In genomic region chr1:245095903-245096302, GRCh38 we compare ENCODE assay signal across 1 cellular context.
TF ChIP-seq lines count a peak whose summit lies in the region.

No MANE protein-coding gene starts in this region.

TF ChIP-seq in SK-N-SH treated with all-trans-retinoic acid at 6 μM for 48 hours, 23 proteins besides CTCF, POLR2A, EP300 and RAD21 (continued from another document):
- TF ChIP-seq ZNF70 (CRISPR knock-in tag; IDR thresholded peaks at IDR 0.05) (no peak), PPARA (CRISPR knock-in tag; IDR thresholded peaks at IDR 0.05; ENCODE audit: borderline replicate concordance) (no peak), ZFP3 (CRISPR knock-in tag; IDR thresholded peaks at IDR 0.05) (no peak), SNAI2 (CRISPR knock-in tag; IDR thresholded peaks at IDR 0.05) (no peak), ZNF8 (CRISPR knock-in tag; IDR thresholded peaks at IDR 0.05) (no peak), CSDC2 (CRISPR knock-in tag; IDR thresholded peaks at IDR 0.05) (no peak), PATZ1 (CRISPR knock-in tag; IDR thresholded peaks at IDR 0.05; ENCODE audit: borderline replicate concordance) (no peak)
